In genomic region chr2:125490308-125490707, GRCh38 we compare ENCODE assay signal across 27 cellular contexts.
"Had no signal": no experiment of that assay in that cellular context is flagged by ENCODE, and none has a peak within 500 bp of the region (broad histone marks: within the 10 kb centered on the region; RNA-seq: fewer than 3 reads in every experiment).

No MANE protein-coding gene starts in this region.

- H3K4me1 ChIP-seq: stomach, suprapubic skin, testis, thyroid gland, tibial artery, tibial nerve, transverse colon, upper lobe of left lung, upper lobe of right lung, uterus, vagina had no signal

- ATAC-seq: stimulated activated effector memory CD8-positive, alpha-beta T cell treated with anti-CD3 and anti-CD28 coated beads, Interleukin-12 subunit alpha, Interleukin-12 subunit beta, amount 100 ng/mL, for 72 hours; stimulated activated memory B cell treated with anti-CD40 and anti-IgM and Interleukin-4, amounts not matched to agents 10 μg/mL and 1 μg/mL and 100 μg/mL, for 72 hours; stimulated activated naive B cell treated with anti-CD40 and anti-IgM and Interleukin-4, amounts not matched to agents 10 μg/mL and 1 μg/mL and 100 μg/mL, for 72 hours; stimulated activated naive CD8-positive, alpha-beta T cell treated with anti-CD3 and anti-CD28 coated beads, Interleukin-15, amount 100 ng/mL, for 72 hours; stimulated activated naive CD8-positive, alpha-beta T cell treated with anti-CD3 and anti-CD28 coated beads, Interleukin-15, Interleukin-2, amounts not matched to agents 100 U/mL and 50 U/mL, for 24 hours; upper lobe of right lung had no signal

- H3K36me3 ChIP-seq: stomach, suprapubic skin, thoracic aorta, thyroid gland, tibial artery, tibial nerve, transverse colon, upper lobe of left lung, upper lobe of right lung, uterus, vagina had no signal

- H3K9me3 ChIP-seq: testis, thyroid gland, tibial artery, tibial nerve, transverse colon, upper lobe of left lung, upper lobe of right lung, uterus, vagina had no signal

- H3K4me3 ChIP-seq: stomach, suprapubic skin, testis, thoracic aorta, thyroid gland, tibial artery, tibial nerve, transverse colon, upper lobe of left lung, upper lobe of right lung, uterus, vagina had no signal

- H3K27ac ChIP-seq: stomach, suprapubic skin, testis, thoracic aorta, thyroid gland, tibial artery, tibial nerve, transverse colon, upper lobe of left lung, upper lobe of right lung, uterus, vagina had no signal

- FAIRE-seq: urothelium cell line had no signal

- H3K27me3 ChIP-seq: stomach, suprapubic skin, testis, thyroid gland, tibial artery, tibial nerve, transverse colon, upper lobe of left lung, upper lobe of right lung, uterus, vagina had no signal

- DNase-seq: stimulated activated CD4-positive, alpha-beta T cell treated with anti-CD3 and anti-CD28 coated beads, Interleukin-2, amount 100 ng/mL, for 48 hours; stimulated activated CD4-positive, alpha-beta T cell treated with anti-CD3 and anti-CD28 coated beads, Interleukin-4, amount 100 ng/mL, for 1 hour; stimulated activated CD4-positive, alpha-beta T cell treated with anti-CD3 and anti-CD28 coated beads, Interleukin-4, amount 100 ng/mL, for 24 hours; stimulated activated CD4-positive, alpha-beta T cell treated with anti-CD3 and anti-CD28 coated beads, Interleukin-4, amount 100 ng/mL, for 4 hours; stimulated activated CD8-positive, alpha-beta memory T cell treated with anti-CD3 and anti-CD28 coated beads, Interleukin-4, amount 100 ng/mL, for 48 hours; stimulated activated naive B cell treated with anti-CD40 and anti-IgM and Interleukin-4, amounts not matched to agents 10 μg/mL and 1 μg/mL and 100 μg/mL, for 72 hours; stimulated activated naive CD4-positive, alpha-beta T cell; stimulated activated naive CD4-positive, alpha-beta T cell treated with Interleukin-2 at 50 U/mL for 16 hours; stimulated activated naive CD8-positive, alpha-beta T cell treated with anti-CD3 and anti-CD28 coated beads, Interleukin-15, amount 100 ng/mL, for 72 hours; stimulated activated naive CD8-positive, alpha-beta T cell treated with anti-CD3 and anti-CD28 coated beads, Interleukin-15, Interleukin-2, amounts not matched to agents 100 U/mL and 50 U/mL, for 24 hours; stomach; substantia nigra; testis; thyroid gland; tibial artery; transverse colon; trophoblast cell; upper lobe of left lung; upper lobe of right lung; uterus had no signal
